ENCODE assay signal across 20 cellular contexts in genomic region chr16:30954993-30955392, GRCh38. TPM values are rescaled to one million over a fixed set of nuclear protein-coding genes. Genes with fewer than 3 reads are reported as not detected.
DNase-seq lines count a peak whose midpoint lies in the region; ATAC-seq, FAIRE-seq and TF ChIP-seq lines count a peak whose summit lies in the region.
"Had no signal": no experiment of that assay in that cellular context is flagged by ENCODE, and none has a peak within 500 bp of the region (broad histone marks: within the 10 kb centered on the region; RNA-seq: fewer than 3 reads in every experiment).

No MANE protein-coding gene starts in this region.

- TF ChIP-seq RAD21 in K562 (CRISPR knock-in tag; conservative IDR thresholded peaks at IDR 0.05 in 1 of 2, IDR thresholded peaks at IDR 0.05 in 1 of 2) (no peak), liver (IDR thresholded peaks at IDR 0.05) (no peak)

- H3K9me1 ChIP-seq in K562 (ENCODE audit: control insufficient read depth, insufficient read depth, low read length): peaks cover 8% of the 10 kb centered on the region

- CTCF ChIA-PET in activated CD4-positive, alpha-beta T cell treated with anti-CD3 and anti-CD28 coated beads, Interleukin-2, amount 10 ng/mL, durations not matched to agents 7 days and 5 days (lab: Charles Lee): interaction anchor here (1.4 to 3.5 kb wide), 6 partner anchors 11 to 141 kb away, joined by 4 to 25 read pairs (median 6); no protein-coding TSS in a partner anchor
- CTCF ChIA-PET in K562 (lab: Yijun Ruan, JAX; ENCODE audit: low intra/inter-chr PET ratio): no interaction called here

- H3K9me3 ChIP-seq in K562 (replicated peaks; ENCODE audit: control insufficient read depth, insufficient read depth, low read depth, low read length): no peaks in the 10 kb centered on the region
- H3K9me3 ChIP-seq in liver (ENCODE audit: control insufficient read depth in 4 of 4, low read length in 3 of 4): no peaks in the 10 kb centered on the region
- no peaks in the 10 kb centered on the region for H3K9me3 ChIP-seq in small intestine (ENCODE audit: control insufficient read depth, low read depth)
- no peaks in the 10 kb centered on the region for H3K9me3 ChIP-seq in transverse colon

- H4K20me1 ChIP-seq in K562 (replicated peaks; ENCODE audit: control insufficient read depth, insufficient read depth, low read length): peaks cover 6% of the 10 kb centered on the region

- H3K79me2 ChIP-seq in K562 (ENCODE audit: control insufficient read depth, insufficient read depth, low read length): peaks cover 46% of the 10 kb centered on the region

- H3K9me3 Mint-ChIP-seq in activated CD4-positive, alpha-beta T cell treated with anti-CD3 and anti-CD28 coated beads, Interleukin-2, amount 10 ng/mL, durations not matched to agents 7 days and 5 days: no peaks in the 10 kb centered on the region
- no peaks in the 10 kb centered on the region for H3K9me3 Mint-ChIP-seq in immature natural killer cell

- H3K4me3 ChIP-seq in K562 (no peak overlapping the region), liver (ENCODE audit: low read depth in 1 of 3, low read length in 3 of 3) (no peak overlapping the region), small intestine (ENCODE audit: low read depth in 1 of 2, low read length in 2 of 2) (no peak overlapping the region), transverse colon (no peak overlapping the region)

- intact Hi-C loops in K562 (cut with micrococcal nuclease): loop anchor here (10.0 kb wide), 2 partner anchors 140 to 500 kb away; partner anchors contain the start of genes ARMC5 and VKORC1
- intact Hi-C loops in transverse colon (cut with DNase I; ENCODE audit: low total_unique reads): no loop called here

- peak overlapping the region; percentile 13 for H3K27ac Mint-ChIP-seq in activated CD4-positive, alpha-beta T cell treated with anti-CD3 and anti-CD28 coated beads, Interleukin-2, amount 10 ng/mL, durations not matched to agents 7 days and 5 days
- H3K27ac Mint-ChIP-seq in immature natural killer cell: peak overlapping the region in 2 of 6 donors; percentile 32 to 34

- in situ Hi-C loops in K562 (cut with MboI): loop anchor here (10.0 to 25.0 kb wide), 2 partner anchors 740 to 907 kb away; partner anchors contain the start of gene ZNF267
- in situ Hi-C loops in transverse colon (cut with MboI; ENCODE audit: low pct_ligation_motif_present in 1 of 4, low pct_unique_long_range_greater_than_20kb in 1 of 4, low sequenced_read_pairs in 3 of 4): loop anchor here in 1 of 4 donors (25.0 kb wide), 1 partner anchor 757 kb away; a partner anchor contains a TSS

- peaks cover 23% of the 10 kb centered on the region for H3K36me3 Mint-ChIP-seq in activated CD4-positive, alpha-beta T cell treated with anti-CD3 and anti-CD28 coated beads, Interleukin-2, amount 10 ng/mL, durations not matched to agents 7 days and 5 days (ENCODE audit: low read depth)
- peaks cover 5 to 6% (median 6%) of the 10 kb centered on the region in 3 donors for H3K36me3 Mint-ChIP-seq in immature natural killer cell

- no peak overlapping the region for H2AFZ ChIP-seq in K562 (ENCODE audit: low read depth, low read length)

- TF ChIP-seq EP300 in K562 (IDR thresholded peaks at IDR 0.05; ENCODE audit: low read length): no peak
- no peak for TF ChIP-seq EP300 in transverse colon (IDR thresholded peaks at IDR 0.05; ENCODE audit: low read depth)

- H3K27me3 Mint-ChIP-seq in activated CD4-positive, alpha-beta T cell treated with anti-CD3 and anti-CD28 coated beads, Interleukin-2, amount 10 ng/mL, durations not matched to agents 7 days and 5 days: no peaks in the 10 kb centered on the region
- peaks cover 18 to 24% (median 19%) of the 10 kb centered on the region in 3 donors for H3K27me3 Mint-ChIP-seq in immature natural killer cell (ENCODE audit: low read depth in 3 of 3)

- peak overlapping the region; percentile 25; the same call in 1 of the 3 replicates for H3K27ac ChIP-seq in K562 (ENCODE audit: extremely low read depth, low read depth, low read length)
- H3K27ac ChIP-seq in liver (ENCODE audit: low read depth in 1 of 2, low read length in 2 of 2): peak overlapping the region; percentile 24 to 38
- no peak overlapping the region for H3K27ac ChIP-seq in small intestine (ENCODE audit: low read depth in 1 of 2, low read length in 1 of 2)
- no peak overlapping the region for H3K27ac ChIP-seq in transverse colon
- H3K27ac ChIP-seq: C4-2B had no signal

- H3K4me1 Mint-ChIP-seq in activated CD4-positive, alpha-beta T cell treated with anti-CD3 and anti-CD28 coated beads, Interleukin-2, amount 10 ng/mL, durations not matched to agents 7 days and 5 days: peaks cover 51% of the 10 kb centered on the region
- peaks cover 44 to 46% of the 10 kb centered on the region in 2 donors for H3K4me1 Mint-ChIP-seq in immature natural killer cell

- no peak overlapping the region for H3K4me3 Mint-ChIP-seq in activated CD4-positive, alpha-beta T cell treated with anti-CD3 and anti-CD28 coated beads, Interleukin-2, amount 10 ng/mL, durations not matched to agents 7 days and 5 days
- peak overlapping the region in 1 of 5 donors; percentile 35 for H3K4me3 Mint-ChIP-seq in immature natural killer cell

- WGBS in K562 (ENCODE audit: insufficient coverage, low coverage, missing lambda C conversion rate): 92% methylated on average over 8 of the region's 8 CpGs
- WGBS in liver: 43% methylated on average over 8 of the region's 8 CpGs
- WGBS in small intestine, 3 donors: 38 to 66% (median 39%) methylated on average over 8 of the region's 8 CpGs
- 60 to 70% methylated on average over 1 to 8 of the region's 8 CpGs for WGBS in transverse colon (ENCODE audit: low coverage in 1 of 2), 2 donors

- TF ChIP-seq CTCF in K562 (IDR thresholded peaks at IDR 0.05 in 2 of 3, conservative IDR thresholded peaks at IDR 0.05 in 1 of 3; ENCODE audit: insufficient read depth in 2 of 3, low read depth in 1 of 3, low read length in 3 of 3) (no peak), liver (IDR thresholded peaks at IDR 0.05; ENCODE audit: low read depth, low read length, missing input control) (no peak), transverse colon (IDR thresholded peaks at IDR 0.05) (no peak)

- no peak for FAIRE-seq in K562 (lab: Jason Lieb, UNC)
- no peak for FAIRE-seq in small intestine (lab: Jason Lieb, UNC)
- FAIRE-seq: H54, HTR-8/SVneo had no signal

- H3K4me2 ChIP-seq in K562 (ENCODE audit: insufficient read depth, low read length): no peak overlapping the region

- DNase-seq in activated CD4-positive, alpha-beta T cell treated with anti-CD3 and anti-CD28 coated beads, Interleukin-2, amount 10 ng/mL, durations not matched to agents 7 days and 5 days: no peak
- no peak for DNase-seq in activated CD4-positive, alpha-beta T cell treated with anti-CD3 and anti-CD28 coated beads, Interleukin-2, amount 50 U/mL, for 48 hours
- DNase-seq in K562 (ENCODE audit: extremely low read depth in 1 of 4, low spot score in 3 of 4): no peak
- DNase-seq in small intestine: peak; percentile 22
- DNase-seq in transverse colon: no peak
- no peak for DNase-seq in immature natural killer cell
- DNase-seq: AML-193, DMS79 treated with DMSO at 0.1 percent for 48 hours, NCI-H1092 treated with DMSO at 0.1 percent for 48 hours, NCI-H146, NCI-H2029 treated with DMSO at 0.1 percent for 48 hours, NCI-H2171 treated with DMSO at 0.1 percent for 48 hours, NCI-H446 treated with DMSO at 0.1 percent for 48 hours, NCI-H69 had no signal

- H3K27me3 ChIP-seq in K562 (ENCODE audit: control insufficient read depth in 2 of 2, insufficient read depth in 2 of 2, low read length in 2 of 2) (no peaks in the 10 kb centered on the region), liver (ENCODE audit: control insufficient read depth in 4 of 4, insufficient read depth in 4 of 4, low read length in 3 of 4) (no peaks in the 10 kb centered on the region), small intestine (ENCODE audit: control insufficient read depth in 2 of 2, insufficient read depth in 2 of 2, low read length in 2 of 2) (no peaks in the 10 kb centered on the region), transverse colon (no peaks in the 10 kb centered on the region)

- TF ChIP-seq POLR2A in K562 (conservative IDR thresholded peaks at IDR 0.05): no peak
- no peak for TF ChIP-seq POLR2A in transverse colon (IDR thresholded peaks at IDR 0.05)

- H3K4me1 ChIP-seq in K562 (replicated peaks in 1 of 2; ENCODE audit: control insufficient read depth in 2 of 2, insufficient read depth in 2 of 2, low read length in 2 of 2): peaks cover 45 to 47% of the 10 kb centered on the region in 2 experiments
- peaks cover 17 to 81% (median 61%) of the 10 kb centered on the region in 4 donors for H3K4me1 ChIP-seq in liver (ENCODE audit: control insufficient read depth in 4 of 4, insufficient read depth in 4 of 4, low read length in 3 of 4)
- H3K4me1 ChIP-seq in small intestine (ENCODE audit: control insufficient read depth in 2 of 2, insufficient read depth in 1 of 2, low read depth in 1 of 2, low read length in 1 of 2): peaks cover 0 to 4% of the 10 kb centered on the region in 2 donors
- peaks cover 21 to 44% (median 29%) of the 10 kb centered on the region in 4 donors for H3K4me1 ChIP-seq in transverse colon

- no peak for ATAC-seq in K562
- ATAC-seq in HG02870 (IDR thresholded peaks at IDR 0.05; ENCODE audit: unreplicated experiment): no peak
- ATAC-seq: Panc1 had no signal

- peaks cover 30% of the 10 kb centered on the region for H3K36me3 ChIP-seq in K562 (ENCODE audit: control insufficient read depth, insufficient read depth, low read length)
- H3K36me3 ChIP-seq in liver (ENCODE audit: control insufficient read depth in 4 of 4, insufficient read depth in 3 of 4, low read depth in 1 of 4, low read length in 3 of 4): peaks cover 2 to 9% (median 6%) of the 10 kb centered on the region in 4 donors
- H3K36me3 ChIP-seq in small intestine (ENCODE audit: control insufficient read depth in 2 of 2, insufficient read depth in 2 of 2, low read length in 2 of 2): peaks cover under 1 to 4% of the 10 kb centered on the region in 2 donors
- peaks cover 0 to 4% (median under 1%) of the 10 kb centered on the region in 4 donors for H3K36me3 ChIP-seq in transverse colon

- POLR2A ChIA-PET in activated CD4-positive, alpha-beta T cell treated with anti-CD3 and anti-CD28 coated beads, Interleukin-2, amount 10 ng/mL, durations not matched to agents 7 days and 5 days (lab: Charles Lee): no interaction called here
- POLR2A ChIA-PET in K562 (lab: Yijun Ruan, JAX): interaction anchor here (0.6 to 3.8 kb wide), 7 partner anchors 9 to 927 kb away, joined by 3 to 11 read pairs (median 4); partner anchors contain the start of genes FUS, ZNF646 and ZNF668

- H3K9ac ChIP-seq in K562 (ENCODE audit: insufficient read depth in 1 of 2, low read depth in 2 of 2, low read length in 2 of 2) (no peak overlapping the region), liver (ENCODE audit: low read depth in 1 of 2, low read length in 2 of 2) (no peak overlapping the region)

- BruUV-seq in K562 (replicated peaks; lab: Mats Ljungman, UMichigan): no TSS peak

RNA-seq across cellular contexts. Expression of gene SETD1A, which starts 2.6 kb away (rescaled TPM):
- total RNA-seq in activated CD4-positive, alpha-beta T cell treated with anti-CD3 and anti-CD28 coated beads, Interleukin-2, amount 10 ng/mL, durations not matched to agents 7 days and 5 days: 10 to 100 TPM; 26.5 to 26.6 TPM
- 24.2 and 49.1 TPM in 2 replicates for total RNA-seq in K562 (2011; cell fraction: chromatin; rRNA removed; ENCODE audit: low replicate concordance)
- 22.3 and 24.7 TPM in 2 replicates for total RNA-seq in K562 (2011; cell fraction: nucleolus; rRNA removed)
- 17.1 and 19.1 TPM in 2 replicates for total RNA-seq in K562 (2011; cell fraction: nucleoplasm; rRNA removed)
- total RNA-seq in K562 (2014; rRNA removed) (4.2 and 7.9 TPM in 2 replicates), K562 (2014; rRNA removed; fragmentation: Illumina TruSeq; extraction: Trizol) (2.0 and 2.5 TPM in 2 replicates), K562 (2015; rRNA removed; fragmentation: Illumina TruSeq; extraction: Trizol) (4.6 and 5.7 TPM in 2 replicates), K562 (2021) (30.2 and 36.0 TPM in 2 replicates), liver (1 to 10 TPM; 3.6 to 3.8 TPM), transverse colon (10 to 100 TPM in 3 of 4 donors, 1 to 10 TPM in 1; 5.3 to 37.0 (median 10.8) TPM)
- polyA plus RNA-seq in K562 (2011; rRNA removed) (2.2 and 3.0 TPM in 2 replicates), K562 (2014; fragmentation: Illumina TruSeq; extraction: Trizol) (15.0 and 20.1 TPM in 2 replicates), K562 (2014; fragmentation: Nextera tagmentation; extraction: Ambion mirVana) (under 1 TPM; 0.08 to 0.14 TPM), K562 (2014; rRNA removed) (15.5 and 16.9 TPM in 2 replicates), liver (1 to 10 TPM; 2.7 to 4.9 TPM), small intestine (10 to 100 TPM in 1 of 3 donors, 1 to 10 TPM in 2; 6.9 to 10.3 (median 7.8) TPM), immature natural killer cell (1 to 10 TPM in 2 of 3 donors, not detected in 1; 1.8 to 2.4 TPM)
- 1.6 and 2.3 TPM in 2 replicates for polyA plus RNA-seq in K562 (2011; cell fraction: cytosol; rRNA removed)
- polyA plus RNA-seq in K562 (2011; cell fraction: nucleus; rRNA removed): 15.4 and 22.7 TPM in 2 replicates
- polyA plus RNA-seq in K562 (2012): 17.4 and 52.0 TPM in 2 replicates
- 1.7 and 2.1 TPM in 2 replicates for polyA minus RNA-seq in K562 (2011; rRNA and poly(A)+ RNA removed)
- polyA minus RNA-seq in K562 (2011; cell fraction: cytosol; rRNA and poly(A)+ RNA removed): 10.0 and 10.3 TPM in 2 replicates
- polyA minus RNA-seq in K562 (2011; cell fraction: nucleus; rRNA and poly(A)+ RNA removed): 6.1 and 8.6 TPM in 2 replicates

RNA-seq across cellular contexts. Expression of gene ORAI3, which starts 6.1 kb away (rescaled TPM):
- 10 to 100 TPM; 18.4 to 19.0 TPM for total RNA-seq in activated CD4-positive, alpha-beta T cell treated with anti-CD3 and anti-CD28 coated beads, Interleukin-2, amount 10 ng/mL, durations not matched to agents 7 days and 5 days
- 12.4 and 41.2 TPM in 2 replicates for total RNA-seq in K562 (2011; cell fraction: chromatin; rRNA removed; ENCODE audit: low replicate concordance)
- 46.8 and 54.4 TPM in 2 replicates for total RNA-seq in K562 (2011; cell fraction: nucleolus; rRNA removed)
- 36.7 and 43.2 TPM in 2 replicates for total RNA-seq in K562 (2011; cell fraction: nucleoplasm; rRNA removed)
- total RNA-seq in K562 (2014; rRNA removed) (19.0 and 23.5 TPM in 2 replicates), K562 (2014; rRNA removed; fragmentation: Illumina TruSeq; extraction: Trizol) (6.3 and 7.8 TPM in 2 replicates), K562 (2015; rRNA removed; fragmentation: Illumina TruSeq; extraction: Trizol) (12.4 and 12.9 TPM in 2 replicates), K562 (2021) (21.9 and 23.3 TPM in 2 replicates), liver (10 to 100 TPM; 26.6 to 39.1 TPM), transverse colon (10 to 100 TPM; 24.8 to 45.6 (median 31.3) TPM)
- polyA plus RNA-seq in K562 (2011; rRNA removed) (15.8 and 29.7 TPM in 2 replicates), K562 (2014; fragmentation: Illumina TruSeq; extraction: Trizol) (14.1 and 18.0 TPM in 2 replicates), K562 (2014; fragmentation: Nextera tagmentation; extraction: Ambion mirVana) (1 to 10 TPM; 4.9 to 5.8 TPM), K562 (2014; rRNA removed) (16.5 and 19.0 TPM in 2 replicates), liver (10 to 100 TPM; 28.8 to 34.1 TPM), small intestine (10 to 100 TPM in 1 of 3 donors, 1 to 10 TPM in 2; 6.2 to 10.5 (median 6.7) TPM), immature natural killer cell (10 to 100 TPM; 31.4 to 50.0 (median 40.3) TPM)
- 44.9 and 57.8 TPM in 2 replicates for polyA plus RNA-seq in K562 (2011; cell fraction: cytosol; rRNA removed)
- polyA plus RNA-seq in K562 (2011; cell fraction: nucleus; rRNA removed): 25.0 and 28.3 TPM in 2 replicates
- polyA plus RNA-seq in K562 (2012): 19.4 and 52.1 TPM in 2 replicates
- 12.8 and 14.8 TPM in 2 replicates for polyA minus RNA-seq in K562 (2011; rRNA and poly(A)+ RNA removed)
- polyA minus RNA-seq in K562 (2011; cell fraction: cytosol; rRNA and poly(A)+ RNA removed): 15.8 and 19.1 TPM in 2 replicates
- polyA minus RNA-seq in K562 (2011; cell fraction: nucleus; rRNA and poly(A)+ RNA removed): 9.3 and 12.7 TPM in 2 replicates

RNA-seq across cellular contexts. Expression of gene HSD3B7, which starts 30.0 kb away (rescaled TPM):
- 1 to 10 TPM; 3.4 to 3.5 TPM for total RNA-seq in activated CD4-positive, alpha-beta T cell treated with anti-CD3 and anti-CD28 coated beads, Interleukin-2, amount 10 ng/mL, durations not matched to agents 7 days and 5 days
- 10.2 and 37.3 TPM in 2 replicates for total RNA-seq in K562 (2011; cell fraction: chromatin; rRNA removed; ENCODE audit: low replicate concordance)
- 37.7 and 50.4 TPM in 2 replicates for total RNA-seq in K562 (2011; cell fraction: nucleolus; rRNA removed)
- total RNA-seq in K562 (2011; cell fraction: nucleoplasm; rRNA removed): 23.5 and 27.4 TPM in 2 replicates
- 49.1 and 61.1 TPM in 2 replicates for total RNA-seq in K562 (2014; rRNA removed)
- total RNA-seq in K562 (2014; rRNA removed; fragmentation: Illumina TruSeq; extraction: Trizol): 7.6 and 10.0 TPM in 2 replicates
- total RNA-seq in K562 (2015; rRNA removed; fragmentation: Illumina TruSeq; extraction: Trizol): 23.6 and 24.1 TPM in 2 replicates
- 43.5 and 51.9 TPM in 2 replicates for total RNA-seq in K562 (2021)
- 10.7 and 24.4 TPM in 2 replicates for polyA plus RNA-seq in K562 (2011; rRNA removed)
- polyA plus RNA-seq in K562 (2011; cell fraction: cytosol; rRNA removed): 30.3 and 36.8 TPM in 2 replicates
- polyA plus RNA-seq in K562 (2011; cell fraction: nucleus; rRNA removed): 40.7 and 47.2 TPM in 2 replicates
- polyA plus RNA-seq in K562 (2012): 27.3 and 32.5 TPM in 2 replicates
- 23.0 and 30.5 TPM in 2 replicates for polyA plus RNA-seq in K562 (2014; fragmentation: Illumina TruSeq; extraction: Trizol)
- polyA plus RNA-seq in K562 (2014; fragmentation: Nextera tagmentation; extraction: Ambion mirVana): 1 to 10 TPM; 5.4 to 6.7 TPM
- 39.3 and 43.9 TPM in 2 replicates for polyA plus RNA-seq in K562 (2014; rRNA removed)
- polyA minus RNA-seq in K562 (2011; rRNA and poly(A)+ RNA removed): 4.3 and 5.1 TPM in 2 replicates
- 8.5 and 17.7 TPM in 2 replicates for polyA minus RNA-seq in K562 (2011; cell fraction: cytosol; rRNA and poly(A)+ RNA removed)
- 3.9 and 6.8 TPM in 2 replicates for polyA minus RNA-seq in K562 (2011; cell fraction: nucleus; rRNA and poly(A)+ RNA removed)
- total RNA-seq in liver: 10 to 100 TPM; 23.9 to 84.8 TPM
- 10 to 100 TPM; 74.0 to 93.9 TPM for polyA plus RNA-seq in liver
- 10 to 100 TPM; 15.9 to 48.9 (median 29.5) TPM for polyA plus RNA-seq in small intestine
- 10 to 100 TPM in 3 of 4 donors, 1 to 10 TPM in 1; 7.0 to 31.8 (median 29.6) TPM for total RNA-seq in transverse colon
- polyA plus RNA-seq in immature natural killer cell: not detected

RNA-seq across cellular contexts. Expression of gene FBXL19, which starts 31.6 kb away (rescaled TPM):
- total RNA-seq in activated CD4-positive, alpha-beta T cell treated with anti-CD3 and anti-CD28 coated beads, Interleukin-2, amount 10 ng/mL, durations not matched to agents 7 days and 5 days: 10 to 100 TPM; 21.7 to 22.4 TPM
- 10.1 and 37.5 TPM in 2 replicates for total RNA-seq in K562 (2011; cell fraction: chromatin; rRNA removed; ENCODE audit: low replicate concordance)
- 30.4 and 31.2 TPM in 2 replicates for total RNA-seq in K562 (2011; cell fraction: nucleolus; rRNA removed)
- 14.5 and 15.4 TPM in 2 replicates for total RNA-seq in K562 (2011; cell fraction: nucleoplasm; rRNA removed)
- 32.7 and 48.1 TPM in 2 replicates for total RNA-seq in K562 (2014; rRNA removed)
- total RNA-seq in K562 (2014; rRNA removed; fragmentation: Illumina TruSeq; extraction: Trizol): 6.8 and 6.9 TPM in 2 replicates
- 17.6 and 17.8 TPM in 2 replicates for total RNA-seq in K562 (2015; rRNA removed; fragmentation: Illumina TruSeq; extraction: Trizol)
- total RNA-seq in K562 (2021): 40.4 and 48.0 TPM in 2 replicates
- polyA plus RNA-seq in K562 (2011; rRNA removed): 9.1 and 9.9 TPM in 2 replicates
- 12.4 and 47.6 TPM in 2 replicates for polyA plus RNA-seq in K562 (2011; cell fraction: cytosol; rRNA removed)
- polyA plus RNA-seq in K562 (2011; cell fraction: nucleus; rRNA removed): 16.9 and 37.2 TPM in 2 replicates
- 17.7 and 25.5 TPM in 2 replicates for polyA plus RNA-seq in K562 (2012)
- polyA plus RNA-seq in K562 (2014; fragmentation: Illumina TruSeq; extraction: Trizol): 7.6 and 18.1 TPM in 2 replicates
- polyA plus RNA-seq in K562 (2014; fragmentation: Nextera tagmentation; extraction: Ambion mirVana): under 1 TPM in 1 of 2 experiments, not detected in 1; 0.13 TPM
- polyA plus RNA-seq in K562 (2014; rRNA removed): 22.0 and 26.0 TPM in 2 replicates
- polyA minus RNA-seq in K562 (2011; rRNA and poly(A)+ RNA removed): 3.8 and 7.2 TPM in 2 replicates
- polyA minus RNA-seq in K562 (2011; cell fraction: cytosol; rRNA and poly(A)+ RNA removed): 26.1 and 27.7 TPM in 2 replicates
- polyA minus RNA-seq in K562 (2011; cell fraction: nucleus; rRNA and poly(A)+ RNA removed): 7.5 and 9.4 TPM in 2 replicates
- total RNA-seq in liver: 1 to 10 TPM; 3.0 to 4.8 TPM
- 1 to 10 TPM in 1 of 2 donors, under 1 TPM in 1; 0.31 to 2.4 TPM for polyA plus RNA-seq in liver
- 10 to 100 TPM in 1 of 3 donors, 1 to 10 TPM in 2; 8.7 to 26.3 (median 9.7) TPM for polyA plus RNA-seq in small intestine
- total RNA-seq in transverse colon: 10 to 100 TPM; 19.3 to 45.3 (median 20.3) TPM
- 1 to 10 TPM in 1 of 3 donors, under 1 TPM in 2; 0.18 to 1.1 (median 0.22) TPM for polyA plus RNA-seq in immature natural killer cell

RNA-seq across cellular contexts. Expression of gene STX1B, which starts 55.4 kb away (rescaled TPM):
- total RNA-seq in activated CD4-positive, alpha-beta T cell treated with anti-CD3 and anti-CD28 coated beads, Interleukin-2, amount 10 ng/mL, durations not matched to agents 7 days and 5 days: 1 to 10 TPM in 1 of 2 experiments, under 1 TPM in 1; 0.62 to 1.1 TPM
- 15.5 and 33.2 TPM in 2 replicates for total RNA-seq in K562 (2011; cell fraction: chromatin; rRNA removed; ENCODE audit: low replicate concordance)
- 14.7 and 18.7 TPM in 2 replicates for total RNA-seq in K562 (2011; cell fraction: nucleolus; rRNA removed)
- total RNA-seq in K562 (2011; cell fraction: nucleoplasm; rRNA removed): 20.5 and 24.8 TPM in 2 replicates
- 0.78 and 0.86 TPM in 2 replicates for total RNA-seq in K562 (2014; rRNA removed)
- total RNA-seq in K562 (2014; rRNA removed; fragmentation: Illumina TruSeq; extraction: Trizol): 0.73 and 0.80 TPM in 2 replicates
- total RNA-seq in K562 (2015; rRNA removed; fragmentation: Illumina TruSeq; extraction: Trizol): 0.79 and 1.1 TPM in 2 replicates
- 1.5 and 2.5 TPM in 2 replicates for total RNA-seq in K562 (2021)
- 1.2 and 3.0 TPM in 2 replicates for polyA plus RNA-seq in K562 (2011; rRNA removed)
- polyA plus RNA-seq in K562 (2011; cell fraction: cytosol; rRNA removed): 1.3 and 2.3 TPM in 2 replicates
- polyA plus RNA-seq in K562 (2011; cell fraction: nucleus; rRNA removed): 13.0 and 14.6 TPM in 2 replicates
- polyA plus RNA-seq in K562 (2012): 1.4 and 2.7 TPM in 2 replicates
- 0.80 and 1.6 TPM in 2 replicates for polyA plus RNA-seq in K562 (2014; fragmentation: Illumina TruSeq; extraction: Trizol)
- under 1 TPM; 0.07 to 0.08 TPM for polyA plus RNA-seq in K562 (2014; fragmentation: Nextera tagmentation; extraction: Ambion mirVana)
- polyA plus RNA-seq in K562 (2014; rRNA removed): 1.2 and 2.1 TPM in 2 replicates
- 3.0 and 6.1 TPM in 2 replicates for polyA minus RNA-seq in K562 (2011; rRNA and poly(A)+ RNA removed)
- 2.7 and 3.6 TPM in 2 replicates for polyA minus RNA-seq in K562 (2011; cell fraction: cytosol; rRNA and poly(A)+ RNA removed)
- polyA minus RNA-seq in K562 (2011; cell fraction: nucleus; rRNA and poly(A)+ RNA removed): 5.5 and 8.1 TPM in 2 replicates
- 1 to 10 TPM in 1 of 2 donors, under 1 TPM in 1; 0.09 to 1.2 TPM for total RNA-seq in liver
- polyA plus RNA-seq in liver: under 1 TPM; 0.19 to 0.82 TPM
- 1 to 10 TPM in 1 of 3 donors, not detected in 2; 1.5 TPM for polyA plus RNA-seq in small intestine
- total RNA-seq in transverse colon: 1 to 10 TPM in 1 of 4 donors, under 1 TPM in 1, not detected in 2; 0.41 to 1.3 TPM
- not detected for polyA plus RNA-seq in immature natural killer cell

Comparison
In these comparisons a context has a peak if more than half of its experiments do, and no peak if none do; other contexts are left out.
1. H3K27ac ChIP-seq: peak in K562 (single experiment) and liver (2 of 2); none in small intestine (0 of 2) and transverse colon (0 of 4).